ENCODE assay signal across 21 cellular contexts in genomic region chr5:147040856-147041255, GRCh38.
A peak's percentile ranks its signal among the peaks of the same experiment; 100 is the strongest.
DNase-seq lines count a peak whose midpoint lies in the region; ATAC-seq, FAIRE-seq and TF ChIP-seq lines count a peak whose summit lies in the region.
"Had no signal": no experiment of that assay in that cellular context is flagged by ENCODE, and none has a peak within 500 bp of the region (broad histone marks: within the 10 kb centered on the region; RNA-seq: fewer than 3 reads in every experiment).

No MANE protein-coding gene starts in this region.

- no peak for TF ChIP-seq RAD21 in H1 (IDR thresholded peaks at IDR 0.05 in 1 of 2, conservative IDR thresholded peaks at IDR 0.05 in 1 of 2; ENCODE audit: low read depth in 2 of 2, low read length in 2 of 2)

- CTCF ChIA-PET in Caco-2 (lab: Charles Lee), result no interaction called here
- CTCF ChIA-PET in H1 (lab: Charles Lee; ENCODE audit: partially characterized antibody), result interaction anchor here (0.7 to 1.5 kb wide), 5 partner anchors 15 to 387 kb away, joined by 3 to 7 read pairs (median 3); no protein-coding TSS in a partner anchor

- H2AK5ac ChIP-seq in H1 (ENCODE audit: low read depth, low read length), result no peak overlapping the region

- ATAC-seq in GM21723 (IDR thresholded peaks at IDR 0.05; ENCODE audit: unreplicated experiment), result no peak
- ATAC-seq in heart right ventricle, result no peak
- ATAC-seq: A549, HCT116 had no signal

- intact Hi-C loops in Caco-2 (cut with micrococcal nuclease; ENCODE audit: unreplicated experiment) (loop anchor here (5.0 kb wide), 1 partner anchor 126 kb away; no protein-coding TSS in a partner anchor), heart right ventricle (cut with DNase I) (no loop called here)

- no peaks in the 10 kb centered on the region for H3K23me2 ChIP-seq in H1 (ENCODE audit: low read depth, low read length)

- DNase-seq in Caco-2 (no peak), H1 (ENCODE audit: low read depth in 1 of 2, low spot score in 2 of 2) (no peak), myocyte (ENCODE audit: low read depth) (peak; percentile 58), GM20000 (ENCODE audit: low spot score) (no peak), heart right ventricle (no peak), NCI-H1105 (lab: John Stamatoyannopoulos, UW) (no peak)
- DNase-seq: AML-193; CD4-positive, alpha-beta T cell; DMS153; DMS79; GF-D8; GM23248; H7; HFFc6 had no signal

- no peaks in the 10 kb centered on the region for H3K79me1 ChIP-seq in H1 (ENCODE audit: low read depth, low read length)

- H3K36me3 ChIP-seq in Caco-2 (ENCODE audit: control insufficient read depth, insufficient read depth, low read length), result no peaks in the 10 kb centered on the region
- no peaks in the 10 kb centered on the region for H3K36me3 ChIP-seq in HUES64 (ENCODE audit: insufficient read depth, low read length)
- no peaks in the 10 kb centered on the region for H3K36me3 ChIP-seq in H1 (ENCODE audit: control insufficient read depth in 2 of 4, insufficient read depth in 4 of 4, low read length in 3 of 4)
- no peaks in the 10 kb centered on the region for H3K36me3 ChIP-seq in heart right ventricle

- H3K4me3 ChIP-seq in Caco-2 (ENCODE audit: low read depth, low read length) (no peak overlapping the region), HUES64 (ENCODE audit: low read length) (no peak overlapping the region), H1 (ENCODE audit: extremely low read depth in 1 of 4, insufficient read depth in 2 of 4, low read depth in 3 of 4, low read length in 4 of 4) (no peak overlapping the region), heart right ventricle (no peak overlapping the region)
- H3K4me3 ChIP-seq: A549, GM23248 had no signal

- no peak overlapping the region for H3K56ac ChIP-seq in H1 (replicated peaks; ENCODE audit: insufficient read length, low read depth, low read length)

- H3K79me2 ChIP-seq in H1 (ENCODE audit: control insufficient read depth in 1 of 2, insufficient read depth in 2 of 2, low read length in 2 of 2), result no peaks in the 10 kb centered on the region

- H3K4me2 ChIP-seq in H1 (ENCODE audit: insufficient read depth in 1 of 2, low read depth in 2 of 2, low read length in 2 of 2), result no peak overlapping the region
- H3K4me2 ChIP-seq: A549 had no signal

- no peak overlapping the region for H2BK20ac ChIP-seq in H1 (ENCODE audit: low read length)

- 81% methylated on average over 3 of the region's 3 CpGs for WGBS in HUES64
- 86% methylated on average over 3 of the region's 3 CpGs; no CpG with 5 or more reads in 1 of the 2 experiments for WGBS in H1 (ENCODE audit: extremely low coverage in 1 of 2, insufficient coverage in 1 of 2, insufficient read length in 1 of 2, insufficient replicate concordance in 2 of 2, low coverage in 1 of 2, low lambda C conversion rate in 2 of 2, missing lambda C conversion rate in 1 of 2), 2 experiments
- WGBS in heart right ventricle, 2 donors, result 83 to 85% methylated on average over 3 of the region's 3 CpGs

- peak overlapping the region; percentile 91 for H2AFZ ChIP-seq in H1 (ENCODE audit: low read length)
- H2AFZ ChIP-seq: GM23248 had no signal

- H3K27me3 ChIP-seq in Caco-2 (replicated peaks; ENCODE audit: control insufficient read depth, insufficient read depth, low read length) (no peaks in the 10 kb centered on the region), HUES64 (ENCODE audit: insufficient read depth, low read length) (no peaks in the 10 kb centered on the region), H1 (replicated peaks in 1 of 4; ENCODE audit: control insufficient read depth in 3 of 4, extremely low read depth in 1 of 4, insufficient read depth in 3 of 4, low read length in 3 of 4) (no peaks in the 10 kb centered on the region), heart right ventricle (peaks cover 0 to 26% (median 3%) of the 10 kb centered on the region in 7 donors)

- H3K9ac ChIP-seq in HUES64 (ENCODE audit: low read depth, low read length) (no peak overlapping the region), H1 (replicated peaks in 1 of 4; ENCODE audit: extremely low read depth in 1 of 4, low read depth in 3 of 4, low read length in 3 of 4) (no peak overlapping the region)
- H3K9ac ChIP-seq: GM23248 had no signal

- no peak overlapping the region for H4K91ac ChIP-seq in H1 (replicated peaks; ENCODE audit: insufficient read length, low read length)

- no peak for TF ChIP-seq EP300 in H1 (IDR thresholded peaks at IDR 0.05; ENCODE audit: borderline replicate concordance in 1 of 2, low read depth in 2 of 2, low read length in 2 of 2)

- no peak overlapping the region for H4K5ac ChIP-seq in H1 (ENCODE audit: insufficient read length, low read depth, low read length)

- no peaks in the 10 kb centered on the region for H4K20me1 ChIP-seq in H1 (replicated peaks in 1 of 2; ENCODE audit: control insufficient read depth in 1 of 2, insufficient read depth in 2 of 2, low read length in 2 of 2)

- FAIRE-seq in H1 (lab: Jason Lieb, UNC), result no peak
- FAIRE-seq: A549 had no signal

- no peaks in the 10 kb centered on the region for H3K27me3 Mint-ChIP-seq in Caco-2 (ENCODE audit: insufficient read depth, unreplicated experiment)

- TF ChIP-seq CTCF in Caco-2 (IDR thresholded peaks at IDR 0.05; ENCODE audit: insufficient read depth in 1 of 2, low read depth in 1 of 2, low read length in 1 of 2, severe bottlenecking in 1 of 2, unreplicated experiment in 1 of 2) (no peak), H1 (IDR thresholded peaks at IDR 0.05; ENCODE audit: control extremely low read depth in 1 of 3, insufficient read depth in 1 of 3, low read depth in 1 of 3, low read length in 3 of 3) (no peak), GM20000 (IDR thresholded peaks at IDR 0.05; ENCODE audit: extremely low read depth, missing control alignments) (no peak), heart right ventricle (IDR thresholded peaks at IDR 0.05) (no peak)

- TF ChIP-seq POLR2A in H1 (IDR thresholded peaks at IDR 0.05; ENCODE audit: control extremely low read depth in 1 of 2, low read depth in 2 of 2, low read length in 2 of 2), result no peak

- no peak overlapping the region for H2BK5ac ChIP-seq in H1 (ENCODE audit: low read depth, low read length)

- H3K18ac ChIP-seq in H1 (ENCODE audit: extremely low read depth, low read length), result no peak overlapping the region

- H4K8ac ChIP-seq in H1 (ENCODE audit: extremely low read depth, insufficient read depth, low read length), result no peak overlapping the region

- no peak overlapping the region for H3K14ac ChIP-seq in H1 (ENCODE audit: insufficient read length)

- no peak overlapping the region for H2BK15ac ChIP-seq in H1 (ENCODE audit: low read length)

- peaks cover 14% of the 10 kb centered on the region for H3K36me3 Mint-ChIP-seq in Caco-2 (ENCODE audit: insufficient read depth, unreplicated experiment)

- no peaks in the 10 kb centered on the region for H3K9me3 ChIP-seq in Caco-2
- no peaks in the 10 kb centered on the region for H3K9me3 ChIP-seq in HUES64 (ENCODE audit: insufficient read depth, low read depth, low read length)
- H3K9me3 ChIP-seq in H1 (ENCODE audit: insufficient read depth in 2 of 2, low read depth in 1 of 2, low read length in 1 of 2), result no peaks in the 10 kb centered on the region
- H3K9me3 ChIP-seq in heart right ventricle, result no peaks in the 10 kb centered on the region
- H3K9me3 ChIP-seq: A549 had no signal

- no peak overlapping the region; the same call in 1 of the 2 replicates for H2BK12ac ChIP-seq in H1 (ENCODE audit: low read depth, low read length)

- H3K9me3 Mint-ChIP-seq in Caco-2 (ENCODE audit: unreplicated experiment), result no peaks in the 10 kb centered on the region
- H3K9me3 Mint-ChIP-seq: CD4-positive, alpha-beta T cell had no signal

- POLR2A ChIA-PET in Caco-2 (lab: Charles Lee), result no interaction called here
- POLR2A ChIA-PET in H1 (lab: Charles Lee; ENCODE audit: partially characterized antibody), result interaction anchor here (0.7 to 1.2 kb wide), 2 partner anchors 15 to 253 kb away, joined by 3 to 4 read pairs; no protein-coding TSS in a partner anchor

- H3K23ac ChIP-seq in H1 (ENCODE audit: insufficient read length), result no peak overlapping the region

- peak overlapping the region; percentile 39; the same call in 1 of the 2 replicates for H3K27ac ChIP-seq in HUES64 (ENCODE audit: low read depth, low read length)
- no peak overlapping the region for H3K27ac ChIP-seq in H1 (ENCODE audit: low read depth, low read length)
- H3K27ac ChIP-seq in heart right ventricle, result no peak overlapping the region
- H3K27ac ChIP-seq: 22Rv1, A549, C4-2B, GM23248, HL-60 had no signal

- H2BK120ac ChIP-seq in H1 (replicated peaks; ENCODE audit: low read depth, low read length), result no peak overlapping the region

- BruUV-seq in Caco-2 (replicated peaks; lab: Mats Ljungman, UMichigan), result no TSS peak

- peaks cover 21% of the 10 kb centered on the region for H3K4me1 Mint-ChIP-seq in Caco-2 (ENCODE audit: low read depth, unreplicated experiment)

- no peak overlapping the region for H3K4ac ChIP-seq in H1 (replicated peaks; ENCODE audit: insufficient read length, low read depth, low read length)

- peak overlapping the region; percentile 66 for H3K27ac Mint-ChIP-seq in Caco-2 (ENCODE audit: unreplicated experiment)
- H3K27ac Mint-ChIP-seq: CD4-positive, alpha-beta T cell; HFFc6 had no signal

- H3K4me1 ChIP-seq in Caco-2 (peaks cover 22% of the 10 kb centered on the region), HUES64 (ENCODE audit: insufficient read depth, low read length) (peaks cover 5% of the 10 kb centered on the region), H1 (replicated peaks in 1 of 4; ENCODE audit: control insufficient read depth in 3 of 4, insufficient read depth in 4 of 4, low read length in 3 of 4) (peaks cover 0 to 2% (median 0%) of the 10 kb centered on the region in 4 experiments; a peak in 1 of 7 replicates), heart right ventricle (no peaks in the 10 kb centered on the region)
- H3K4me1 ChIP-seq: A549 had no signal

- H3K4me3 Mint-ChIP-seq in Caco-2 (ENCODE audit: unreplicated experiment), result no peak overlapping the region
- H3K4me3 Mint-ChIP-seq: CD4-positive, alpha-beta T cell; HFFc6 had no signal

TF ChIP-seq in H1, 55 proteins besides CTCF, POLR2A, EP300 and RAD21:
- TF ChIP-seq KDM1A (IDR thresholded peaks at IDR 0.05; ENCODE audit: borderline replicate concordance, low read length), result no peak
- no peak for TF ChIP-seq GTF2F1 (IDR thresholded peaks at IDR 0.05; ENCODE audit: borderline replicate concordance, low read depth, low read length)
- no peak for TF ChIP-seq MAX (IDR thresholded peaks at IDR 0.05)
- no peak for TF ChIP-seq RBBP5 (IDR thresholded peaks at IDR 0.05; ENCODE audit: borderline replicate concordance, low read depth, low read length)
- peak; percentile 56; the same call in 1 of the 2 replicates for TF ChIP-seq TEAD4 (IDR thresholded peaks at IDR 0.05; ENCODE audit: low read depth, low read length)
- no peak for TF ChIP-seq CBX5 (IDR thresholded peaks at IDR 0.05; ENCODE audit: low read depth, low read length)
